ENCODE assay signal across 8 cellular contexts in the genomic region with DNA sequence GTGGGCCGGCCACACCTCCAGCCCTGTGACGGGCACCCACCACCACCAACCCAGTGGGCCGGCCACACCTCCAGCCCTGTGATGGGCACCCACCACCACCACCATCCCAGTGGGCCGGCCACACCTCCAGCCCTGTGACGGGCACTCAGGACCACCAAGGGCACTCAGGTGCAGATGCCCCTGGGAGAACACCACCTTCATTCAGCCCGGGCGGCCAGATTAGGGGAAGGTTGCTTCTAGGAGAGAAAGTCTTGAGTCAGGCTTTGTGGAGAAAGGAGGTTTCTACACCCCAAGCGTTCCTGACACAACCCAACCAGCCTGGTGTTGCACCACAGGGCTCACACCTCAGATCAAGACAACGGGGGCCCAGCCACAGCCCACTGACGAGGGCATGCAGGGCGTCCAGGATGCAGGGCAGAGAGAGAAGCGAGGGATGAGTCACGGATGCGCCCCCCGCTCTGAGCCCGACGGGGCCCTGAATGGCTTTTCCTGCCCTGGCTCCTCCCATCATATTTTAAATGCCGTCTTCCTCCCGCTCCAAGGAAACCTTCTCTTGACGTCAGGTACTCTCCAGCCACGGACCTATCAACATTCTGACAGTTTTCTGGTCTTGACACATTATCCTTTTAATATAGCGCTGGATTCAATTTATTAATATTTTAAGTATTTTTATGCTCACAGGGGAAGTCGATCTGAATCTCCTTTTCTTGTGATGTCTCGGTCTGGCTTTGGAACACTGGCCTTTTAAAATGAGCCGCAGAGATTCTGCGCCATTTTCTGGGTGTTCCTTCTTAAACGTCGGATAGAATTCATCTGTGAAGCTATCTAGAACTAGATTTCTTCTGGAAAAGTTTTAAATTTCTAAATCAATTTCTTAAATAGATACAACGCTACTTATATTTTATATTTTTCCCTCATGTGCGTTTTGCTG.
A peak's percentile ranks its signal among the peaks of the same experiment; 100 is the strongest.
DNase-seq lines count a peak whose midpoint lies in the region; ATAC-seq and TF ChIP-seq lines count a peak whose summit lies in the region.

No MANE protein-coding gene starts in this region.

- peak overlapping the region; percentile 56 for H3K4me2 ChIP-seq in OCI-LY3 (ENCODE audit: low read length)

- H3K4me3 ChIP-seq in OCI-LY3 (ENCODE audit: low read length) (peak overlapping the region; percentile 76), mucosa of rectum (ENCODE audit: low read length in 2 of 2) (peak overlapping the region; percentile 63 to 92)

- H3K4me1 ChIP-seq in OCI-LY3 (ENCODE audit: low read length) (no peaks in the 10 kb centered on the region), mucosa of rectum (ENCODE audit: control insufficient read depth in 2 of 2, insufficient read depth in 2 of 2, low read length in 2 of 2) (peaks cover 0 to 11% of the 10 kb centered on the region in 2 donors)

- H3K27ac ChIP-seq in OCI-LY3 (ENCODE audit: low read length) (no peak overlapping the region), mucosa of rectum (ENCODE audit: low read depth in 2 of 2, low read length in 2 of 2) (peak overlapping the region; percentile 86 to 91)

- no peaks in the 10 kb centered on the region for H3K9me3 ChIP-seq in OCI-LY3 (ENCODE audit: insufficient read depth, low read length)
- no peaks in the 10 kb centered on the region for H3K9me3 ChIP-seq in mucosa of rectum (ENCODE audit: control insufficient read depth in 2 of 2, low read length in 2 of 2)

- no peak for TF ChIP-seq POLR2A in erythroblast (IDR thresholded peaks at IDR 0.05; ENCODE audit: low read length)

- H3K9ac ChIP-seq in OCI-LY3 (ENCODE audit: low read length) (peak overlapping the region; percentile 40), mucosa of rectum (ENCODE audit: low read depth in 1 of 2, low read length in 2 of 2) (peak overlapping the region; percentile 71 to 77)

- H3K36me3 ChIP-seq in OCI-LY3 (replicated peaks; ENCODE audit: low read depth, low read length) (peaks cover 8% of the 10 kb centered on the region), mucosa of rectum (ENCODE audit: control insufficient read depth in 2 of 2, insufficient read depth in 2 of 2, low read length in 2 of 2) (no peaks in the 10 kb centered on the region)

- no peaks in the 10 kb centered on the region for H3K79me2 ChIP-seq in OCI-LY3 (ENCODE audit: low read length)

- no peak for ATAC-seq in HG03432 (IDR thresholded peaks at IDR 0.05; ENCODE audit: unreplicated experiment)

- no peaks in the 10 kb centered on the region for H4K20me1 ChIP-seq in OCI-LY3 (ENCODE audit: insufficient read depth, low read length)

- H2AFZ ChIP-seq in OCI-LY3 (ENCODE audit: low read depth, low read length) = no peak overlapping the region

- no peaks in the 10 kb centered on the region for H3K27me3 ChIP-seq in OCI-LY3 (ENCODE audit: low read depth, low read length)
- H3K27me3 ChIP-seq in mucosa of rectum (ENCODE audit: control insufficient read depth in 2 of 2, insufficient read depth in 2 of 2, low read length in 2 of 2) = no peaks in the 10 kb centered on the region

- no peak for TF ChIP-seq CTCF in OCI-LY3 (IDR thresholded peaks at IDR 0.05; ENCODE audit: low read depth, low read length)

- DNase-seq in EL = peak; percentile 67
- DNase-seq in HS-27A (ENCODE audit: low read depth) = peak; percentile 82
- peak; percentile 74 for DNase-seq in activated T-cell treated with anti-CD3 and anti-CD28 coated beads, Interleukin-2, amount 50 U/mL, for 1 hour
- peak; percentile 53 to 56 for DNase-seq in erythroblast (lab: John Stamatoyannopoulos, UW)
- peak; percentile 44 to 66 for DNase-seq in stimulated activated CD8-positive, alpha-beta memory T cell treated with anti-CD3 and anti-CD28 coated beads, Interleukin-2, amount 100 ng/mL, for 48 hours (ENCODE audit: low read depth in 2 of 2)
